Comparison of ENCODE assay signal across 8 cellular contexts in genomic region chr17:47895856-47896671, GRCh38. TPM values are rescaled to one million over a fixed set of nuclear protein-coding genes. Genes with fewer than 3 reads are reported as not detected.
A peak's percentile ranks its signal among the peaks of the same experiment; 100 is the strongest.
DNase-seq lines count a peak whose midpoint lies in the region; ATAC-seq, FAIRE-seq and TF ChIP-seq lines count a peak whose summit lies in the region.

SP2 (plus strand) TSS chr17:47896236; CDS start chr17:47896287, 51 bp downstream.

- no peaks in the 10 kb centered on the region for H3K9me3 ChIP-seq in prostate gland

- intact Hi-C loops in left ventricle myocardium superior (cut with micrococcal nuclease) = no loop called here
- intact Hi-C loops in prostate gland (cut with DNase I) = loop anchor here (5.0 kb wide), 1 partner anchor 76 kb away; the partner anchor contains the start of gene CDK5RAP3

- peak in 2 of 4 experiments; percentile 35 to 38 for TF ChIP-seq CTCF in prostate gland (IDR thresholded peaks at IDR 0.05)

- DNase-seq in NCI-H187 (lab: John Stamatoyannopoulos, UW) = peak; percentile 98 to 100
- peak; percentile 93 to 100 (median 98) for DNase-seq in T-helper 2 cell
- DNase-seq in left ventricle myocardium superior = peak; percentile 98
- DNase-seq in prostate gland (ENCODE audit: low spot score) = peak; percentile 100
- peak; percentile 99 for DNase-seq in urothelium cell line (ENCODE audit: low spot score)

- H3K4me3 ChIP-seq in prostate gland = peak within 1 kb of the TSS; percentile 79 to 87

- no peaks in the 10 kb centered on the region for H3K36me3 ChIP-seq in prostate gland

- no peaks in the 10 kb centered on the region for H3K4me1 ChIP-seq in prostate gland (replicated peaks)

- FAIRE-seq in urothelium cell line (lab: Jason Lieb, UNC) = no peak

- under 1% methylated on average over 36 of the region's 70 CpGs for WGBS in prostate gland

- no peaks in the 10 kb centered on the region for H3K27me3 ChIP-seq in prostate gland (replicated peaks; ENCODE audit: insufficient read depth)

- ATAC-seq in GM18498 (IDR thresholded peaks at IDR 0.05; ENCODE audit: unreplicated experiment) (peak; percentile 87), HG02938 (IDR thresholded peaks at IDR 0.05; ENCODE audit: unreplicated experiment) (peak; percentile 94), left ventricle myocardium superior (peak; percentile 94)

- H3K27ac ChIP-seq in angular gyrus (ENCODE audit: low read depth, low read length) (peak within 1 kb of the TSS; percentile 100), prostate gland (peak within 1 kb of the TSS; percentile 98 to 100)

- TF ChIP-seq POLR2A in prostate gland (IDR thresholded peaks at IDR 0.05) = peak; percentile 38

RNA-seq across cellular contexts. Expression of gene SP2, which starts in this region (rescaled TPM):
- 14.1 TPM for total RNA-seq in left ventricle myocardium superior
- 10 to 100 TPM; 15.2 to 15.8 TPM for total RNA-seq in prostate gland

Comparison
In these comparisons a context has a peak if more than half of its experiments do, and no peak if none do; other contexts are left out.
1. Peak in every context shown above with its lines: DNase-seq, ATAC-seq, H3K4me3 ChIP-seq and H3K27ac ChIP-seq.